Comparison of ENCODE assay signal across 25 cellular contexts in genomic region chr14:36495666-36496065, GRCh38. TPM values are rescaled to one million over a fixed set of nuclear protein-coding genes. Genes with fewer than 3 reads are reported as not detected.
A peak's percentile ranks its signal among the peaks of the same experiment; 100 is the strongest.
DNase-seq lines count a peak whose midpoint lies in the region; TF ChIP-seq lines count a peak whose summit lies in the region.
"Had no signal": no experiment of that assay in that cellular context is flagged by ENCODE, and none has a peak within 500 bp of the region (broad histone marks: within the 10 kb centered on the region; RNA-seq: fewer than 3 reads in every experiment).

No MANE protein-coding gene starts in this region.

- peak overlapping the region; percentile 37 to 100 (median 76) for H3K27ac ChIP-seq in thyroid gland
- H3K27ac ChIP-seq: BLaER1 treated with 17β-estradiol and CSF1 and Interleukin-3, amounts not matched to agents 10 nM and 100 nM; KMS-11 had no signal

- no peaks in the 10 kb centered on the region for H3K27me3 ChIP-seq in thyroid gland
- H3K27me3 ChIP-seq: BLaER1 treated with 17β-estradiol and CSF1 and Interleukin-3, amounts not matched to agents 10 nM and 100 nM had no signal

- WGBS in thyroid gland, 2 donors, result 5 to 8% methylated on average over 3 of the region's 3 CpGs

- no peak for TF ChIP-seq CTCF in thyroid gland (IDR thresholded peaks at IDR 0.05)

- H3K9me3 ChIP-seq in thyroid gland, result no peaks in the 10 kb centered on the region
- H3K9me3 ChIP-seq: BLaER1 treated with 17β-estradiol and CSF1 and Interleukin-3, amounts not matched to agents 10 nM and 100 nM had no signal

- H3K4me3 ChIP-seq in thyroid gland (replicated peaks in 1 of 3), result no peak overlapping the region
- H3K4me3 ChIP-seq: BLaER1 treated with 17β-estradiol and CSF1 and Interleukin-3, amounts not matched to agents 10 nM and 100 nM; GM23338 had no signal

- peaks cover 13 to 20% of the 10 kb centered on the region in 2 donors for H3K4me1 ChIP-seq in thyroid gland
- H3K4me1 ChIP-seq: BLaER1 treated with 17β-estradiol and CSF1 and Interleukin-3, amounts not matched to agents 10 nM and 100 nM had no signal

- H3K36me3 ChIP-seq in thyroid gland, result no peaks in the 10 kb centered on the region
- H3K36me3 ChIP-seq: BLaER1 treated with 17β-estradiol and CSF1 and Interleukin-3, amounts not matched to agents 10 nM and 100 nM had no signal

- intact Hi-C loops in thyroid gland (cut with DNase I), result no loop called here

- no peak for TF ChIP-seq POLR2A in thyroid gland (IDR thresholded peaks at IDR 0.05)

- DNase-seq in DMS153 treated with DMSO at 0.1 percent for 48 hours (lab: John Stamatoyannopoulos, UW; ENCODE audit: unreplicated experiment) (peak; percentile 63), DMS153 (lab: John Stamatoyannopoulos, UW) (no peak), H4 (ENCODE audit: low spot score) (peak; percentile 25), NCI-H524 treated with DMSO at 0.1 percent for 48 hours (lab: John Stamatoyannopoulos, UW) (peak; percentile 61), thyroid gland (no peak), AML-193 (lab: John Stamatoyannopoulos, UW) (no peak), mesenteric fat pad (ENCODE audit: low spot score) (no peak)
- DNase-seq: 8988T; CD4-positive, alpha-beta T cell; HCEC 1CT; IMR-90; MM.1S; NCI-H1417 treated with DMSO at 0.1 percent for 48 hours; NCI-H345; NCI-H510A treated with DMSO at 0.1 percent for 48 hours; NCI-H774; NK-92 treated with Interleukin-12 subunit alpha and Interleukin-12 subunit beta, amount 100 ng/mL, for 24 hours; Right ventricle myocardium superior; RPMI8226; T-cell had no signal

RNA-seq across cellular contexts. Expression of gene NKX2-1, which starts 24.4 kb away (rescaled TPM):
- 0.06 and 0.62 TPM in 2 replicates for total RNA-seq in H4 (2014; rRNA removed; shearing (Covaris generic))
- total RNA-seq in thyroid gland (100 to 1,000 TPM; 209 to 375 (median 310) TPM), mesenteric fat pad (not detected)
- total RNA-seq: CD4-positive, alpha-beta T cell; GM23338; IMR-90; Right ventricle myocardium superior; SK-MEL-5; T-helper 2 cell treated with Interferon-gamma antibody and Interleukin-4, amounts not matched to agents 100 ng/mL and 5 ng/mL, for 36 hours had no signal

Comparison
In these comparisons a context has a peak if more than half of its experiments do, and no peak if none do; other contexts are left out.
1. DNase-seq: peak in DMS153 treated with DMSO at 0.1 percent for 48 hours (single experiment), H4 (single experiment) and NCI-H524 treated with DMSO at 0.1 percent for 48 hours (single experiment); none in DMS153 (single experiment), thyroid gland (0 of 2), AML-193 (0 of 2) and mesenteric fat pad (single experiment).
2. RNA of gene NKX2-1, which starts 24.4 kb away (total RNA-seq): 209 to 375 TPM in thyroid gland; 0.06 to 0.62 TPM in H4 and not detected in mesenteric fat pad (single experiment); every median in the first group is over 100 times any median in the second.